24 cellular contexts compared by ENCODE assay signal in genomic region chr18:48634975-48635374, GRCh38.
"Had no signal": no experiment of that assay in that cellular context is flagged by ENCODE, and none has a peak within 500 bp of the region (broad histone marks: within the 10 kb centered on the region; RNA-seq: fewer than 3 reads in every experiment).

No MANE protein-coding gene starts in this region.

- H3K4me3 Mint-ChIP-seq: effector memory CD8-positive, alpha-beta T cell; mesothelial cell of epicardium; naive B cell; natural killer cell treated with Interleukin-12 subunit alpha and Interleukin-12 subunit beta and Interleukin-15 and Interleukin-18, amount 100 ng/mL, for 72 hours; neural crest cell; stimulated activated effector memory CD8-positive, alpha-beta T cell treated with anti-CD3 and anti-CD28 coated beads, Interleukin-12 subunit alpha, Interleukin-12 subunit beta, amount 100 ng/mL, for 72 hours; type B pancreatic cell had no signal

- H3K27ac Mint-ChIP-seq: effector memory CD8-positive, alpha-beta T cell; mesothelial cell of epicardium; naive B cell; natural killer cell treated with Interleukin-12 subunit alpha and Interleukin-12 subunit beta and Interleukin-15 and Interleukin-18, amount 100 ng/mL, for 72 hours; stimulated activated effector memory CD8-positive, alpha-beta T cell treated with anti-CD3 and anti-CD28 coated beads, Interleukin-12 subunit alpha, Interleukin-12 subunit beta, amount 100 ng/mL, for 72 hours; type B pancreatic cell had no signal

- H3K4me2 ChIP-seq: hepatocyte had no signal

- H3K36me3 Mint-ChIP-seq: natural killer cell treated with Interleukin-12 subunit alpha and Interleukin-12 subunit beta and Interleukin-15 and Interleukin-18, amount 100 ng/mL, for 72 hours; stimulated activated effector memory CD8-positive, alpha-beta T cell treated with anti-CD3 and anti-CD28 coated beads, Interleukin-12 subunit alpha, Interleukin-12 subunit beta, amount 100 ng/mL, for 72 hours had no signal

- H3K4me1 ChIP-seq: pancreas had no signal

- H3K27ac ChIP-seq: hepatocyte, neutrophil, pancreas, sigmoid colon, tibial artery had no signal

- DNase-seq: cortex of kidney; effector memory CD8-positive, alpha-beta T cell; erythroblast; kidney; mesenchymal stem cell; mucosa of descending colon; naive B cell; pancreas; retina; sigmoid colon; stimulated activated CD4-positive, alpha-beta T cell treated with anti-CD3 and anti-CD28 coated beads, Interleukin-2, amount 100 ng/mL, for 24 hours; stimulated activated CD4-positive, alpha-beta T cell treated with anti-CD3 and anti-CD28 coated beads, Interleukin-4, amount 100 ng/mL, for 24 hours; stimulated activated naive CD4-positive, alpha-beta T cell treated with Interleukin-2 at 50 U/mL for 16 hours; stomach had no signal

- H3K4me3 ChIP-seq: hepatocyte, mucosa of descending colon, pancreas, sigmoid colon, stomach, tibial artery had no signal

- H3K9me3 Mint-ChIP-seq: effector memory CD8-positive, alpha-beta T cell; mesothelial cell of epicardium; naive B cell; natural killer cell treated with Interleukin-12 subunit alpha and Interleukin-12 subunit beta and Interleukin-15 and Interleukin-18, amount 100 ng/mL, for 72 hours; neural crest cell; stimulated activated effector memory CD8-positive, alpha-beta T cell treated with anti-CD3 and anti-CD28 coated beads, Interleukin-12 subunit alpha, Interleukin-12 subunit beta, amount 100 ng/mL, for 72 hours; type B pancreatic cell had no signal

- H3K4me1 Mint-ChIP-seq: naive B cell; stimulated activated effector memory CD8-positive, alpha-beta T cell treated with anti-CD3 and anti-CD28 coated beads, Interleukin-12 subunit alpha, Interleukin-12 subunit beta, amount 100 ng/mL, for 72 hours had no signal

- FAIRE-seq: endometrium, frontal cortex, kidney, pancreas had no signal

- ATAC-seq: effector memory CD8-positive, alpha-beta T cell; mucosa of descending colon; natural killer cell treated with Interleukin-12 subunit alpha and Interleukin-12 subunit beta and Interleukin-15 and Interleukin-18, amount 100 ng/mL, for 72 hours; pancreas; stimulated activated effector memory CD8-positive, alpha-beta T cell treated with anti-CD3 and anti-CD28 coated beads, Interleukin-12 subunit alpha, Interleukin-12 subunit beta, amount 100 ng/mL, for 72 hours had no signal

- H3K36me3 ChIP-seq: neutrophil, pancreas had no signal

- H2AFZ ChIP-seq: hepatocyte had no signal

- H3K27me3 Mint-ChIP-seq: naive B cell; natural killer cell treated with Interleukin-12 subunit alpha and Interleukin-12 subunit beta and Interleukin-15 and Interleukin-18, amount 100 ng/mL, for 72 hours; type B pancreatic cell had no signal

- H3K27me3 ChIP-seq: hepatocyte, neutrophil, pancreas, sigmoid colon, stomach, tibial artery had no signal

- H3K9me3 ChIP-seq: mucosa of descending colon, neutrophil, pancreas, sigmoid colon, stomach, tibial artery had no signal
